Comparison of ENCODE assay signal across 22 cellular contexts in genomic region chr9:134670851-134671281, GRCh38. TPM values are rescaled to one million over a fixed set of nuclear protein-coding genes. Genes with fewer than 3 reads are reported as not detected.
A peak's percentile ranks its signal among the peaks of the same experiment; 100 is the strongest.
DNase-seq lines count a peak whose midpoint lies in the region; ATAC-seq, FAIRE-seq and TF ChIP-seq lines count a peak whose summit lies in the region.
"Had no signal": no experiment of that assay in that cellular context is flagged by ENCODE, and none has a peak within 500 bp of the region (broad histone marks: within the 10 kb centered on the region; RNA-seq: fewer than 3 reads in every experiment).

No MANE protein-coding gene starts in this region.

- DNase-seq in H9 (no peak), astrocyte of the spinal cord (ENCODE audit: low read depth, low spot score) (peak; percentile 28), mesothelial cell of epicardium (ENCODE audit: low spot score in 2 of 2, unreplicated experiment in 2 of 2) (no peak), smooth muscle cell (lab: John Stamatoyannopoulos, UW; ENCODE audit: unreplicated experiment) (no peak), RCC 7860 (ENCODE audit: low spot score) (no peak), NCI-H1092 treated with DMSO at 0.1 percent for 48 hours (lab: John Stamatoyannopoulos, UW) (no peak), OCI-M1 (lab: John Stamatoyannopoulos, UW) (no peak)
- DNase-seq: activated effector memory CD4-positive, alpha-beta T cell treated with anti-CD3 and anti-CD28 coated beads, Interleukin-2, amount 50 U/mL, for 16 hours; amniotic stem cell; CD4-positive, CD25-positive, alpha-beta regulatory T cell; central memory CD4-positive, alpha-beta T cell; DMS53; MV-4-11; NCI-H187 treated with DMSO at 0.1 percent for 48 hours; NCI-H226; stimulated activated CD4-positive, alpha-beta T cell treated with anti-CD3 and anti-CD28 coated beads, Interleukin-4, amount 100 ng/mL, for 24 hours had no signal

- WGBS in H9 (ENCODE audit: extremely low coverage, insufficient read length, low lambda C conversion rate), result no CpG with 5 or more reads among the region's 11 CpGs
- WGBS in smooth muscle cell (ENCODE audit: low lambda C conversion rate), result 59% methylated on average over 11 of the region's 11 CpGs

- H3K27me3 ChIP-seq in H9 (ENCODE audit: insufficient read depth, low read length) (no peaks in the 10 kb centered on the region), smooth muscle cell (ENCODE audit: low read depth) (no peaks in the 10 kb centered on the region)

- peaks cover 0 to 3% (median 0%) of the 10 kb centered on the region in 3 experiments; a peak in 1 of 7 replicates for H3K36me3 Mint-ChIP-seq in H9 (ENCODE audit: insufficient read depth in 1 of 3, low read depth in 3 of 3)
- peaks cover 38% of the 10 kb centered on the region for H3K36me3 Mint-ChIP-seq in mesothelial cell of epicardium
- H3K36me3 Mint-ChIP-seq: CD4-positive, CD25-positive, alpha-beta regulatory T cell had no signal

- no peak overlapping the region for H4K8ac ChIP-seq in H9 (replicated peaks; ENCODE audit: insufficient read length, low read depth, low read length)

- no peak for ATAC-seq in HG03342 (IDR thresholded peaks at IDR 0.05; ENCODE audit: unreplicated experiment)
- ATAC-seq: K562, Panc1 had no signal

- no peaks in the 10 kb centered on the region for H3K23me2 ChIP-seq in H9 (ENCODE audit: insufficient read length, low read depth, low read length, poor library complexity, severe bottlenecking)

- H2BK20ac ChIP-seq in H9 (ENCODE audit: low read depth, low read length, poor library complexity, severe bottlenecking), result no peak overlapping the region

- no peak overlapping the region for H3K4ac ChIP-seq in H9 (ENCODE audit: low read depth, low read length)

- H4K5ac ChIP-seq in H9 (ENCODE audit: insufficient read length, low read depth, low read length), result no peak overlapping the region

- H2BK15ac ChIP-seq in H9 (ENCODE audit: low read depth, low read length), result no peak overlapping the region

- peak overlapping the region; percentile 27; the same call in 1 of the 2 replicates for H3K14ac ChIP-seq in H9 (ENCODE audit: insufficient read depth, low read length)

- H2BK5ac ChIP-seq in H9 (ENCODE audit: insufficient read length, low read length), result no peak overlapping the region

- H3K27me3 Mint-ChIP-seq in H9 (ENCODE audit: low read depth), result no peaks in the 10 kb centered on the region; the same call in none of the 2 replicates
- H3K27me3 Mint-ChIP-seq in mesothelial cell of epicardium (ENCODE audit: low read depth), result no peaks in the 10 kb centered on the region

- H2AFZ ChIP-seq in H9 (ENCODE audit: low read length), result no peak overlapping the region
- no peak overlapping the region for H2AFZ ChIP-seq in smooth muscle cell (ENCODE audit: low read depth)
- H2AFZ ChIP-seq: parathyroid adenoma had no signal

- H3K36me3 ChIP-seq in smooth muscle cell (ENCODE audit: low read depth), result no peaks in the 10 kb centered on the region

- no peak overlapping the region for H2BK120ac ChIP-seq in H9 (ENCODE audit: low read depth, low read length, poor library complexity, severe bottlenecking)

- H3K9me3 Mint-ChIP-seq in H9 (peaks cover 5 to 10% of the 10 kb centered on the region in 2 experiments; a peak in 4 of 5 replicates), mesothelial cell of epicardium (peaks cover 26% of the 10 kb centered on the region)

- TF ChIP-seq CTCF in H9 (conservative IDR thresholded peaks at IDR 0.05), result no peak
- TF ChIP-seq CTCF in astrocyte of the spinal cord (IDR thresholded peaks at IDR 0.05; ENCODE audit: low read depth, low read length), result no peak
- TF ChIP-seq CTCF in mesothelial cell of epicardium (IDR thresholded peaks at IDR 0.05; ENCODE audit: unreplicated experiment), result no peak
- TF ChIP-seq CTCF in smooth muscle cell (IDR thresholded peaks at IDR 0.05; ENCODE audit: borderline replicate concordance, insufficient read depth, poor library complexity, severe bottlenecking), result no peak

- no peak overlapping the region for H2BK12ac ChIP-seq in H9 (ENCODE audit: insufficient read length, low read depth, low read length)

- H3K23ac ChIP-seq in H9 (ENCODE audit: insufficient read length, low read depth, low read length), result no peak overlapping the region

- H3K9me3 ChIP-seq in H9 (ENCODE audit: control insufficient read depth, low read depth, low read length) (no peaks in the 10 kb centered on the region), smooth muscle cell (replicated peaks; ENCODE audit: low read depth) (no peaks in the 10 kb centered on the region)

- H3K4me3 Mint-ChIP-seq in H9 (no peak overlapping the region), mesothelial cell of epicardium (no peak overlapping the region)
- H3K4me3 Mint-ChIP-seq: CD4-positive, CD25-positive, alpha-beta regulatory T cell had no signal

- FAIRE-seq in RCC 7860 (lab: Jason Lieb, UNC), result no peak
- FAIRE-seq: K562, TTC549 had no signal

- H3K4me1 ChIP-seq in H9 (ENCODE audit: insufficient read depth, low read length) (no peaks in the 10 kb centered on the region), smooth muscle cell (ENCODE audit: low read depth) (peaks cover 18% of the 10 kb centered on the region)

- no peak overlapping the region for H2AK5ac ChIP-seq in H9 (ENCODE audit: insufficient read length, low read length)

- H3K27ac Mint-ChIP-seq in H9 (no peak overlapping the region), mesothelial cell of epicardium (peak overlapping the region; percentile 92)
- H3K27ac Mint-ChIP-seq: CD4-positive, CD25-positive, alpha-beta regulatory T cell had no signal

- no peak overlapping the region for H3K18ac ChIP-seq in H9 (ENCODE audit: insufficient read length, low read depth, low read length)

- in situ Hi-C loops in astrocyte of the spinal cord (cut with HindIII; ENCODE audit: low sequenced_read_pairs), result no loop called here

- no peak overlapping the region for H3K4me2 ChIP-seq in H9 (ENCODE audit: insufficient read depth, insufficient read length, low read length)
- H3K4me2 ChIP-seq in smooth muscle cell, result peak overlapping the region; percentile 59

- H4K20me1 ChIP-seq in H9 (ENCODE audit: control insufficient read depth, insufficient read depth, insufficient read length) (no peaks in the 10 kb centered on the region), smooth muscle cell (ENCODE audit: low read depth) (peaks cover 100% of the 10 kb centered on the region)

- H3K4me1 Mint-ChIP-seq in H9, result peaks cover 0 to 6% of the 10 kb centered on the region in 2 experiments; a peak in 1 of 4 replicates
- H3K4me1 Mint-ChIP-seq in mesothelial cell of epicardium, result peaks cover 39% of the 10 kb centered on the region
- H3K4me1 Mint-ChIP-seq: CD4-positive, CD25-positive, alpha-beta regulatory T cell had no signal

- H3K79me1 ChIP-seq in H9 (ENCODE audit: insufficient read depth, low read depth, low read length, poor library complexity, severe bottlenecking), result no peaks in the 10 kb centered on the region

- no peak overlapping the region for H4K91ac ChIP-seq in H9 (ENCODE audit: insufficient read length, low read depth, low read length)

- H3K4me3 ChIP-seq in astrocyte of the spinal cord (ENCODE audit: low read depth, low read length) (no peak overlapping the region), smooth muscle cell (no peak overlapping the region)
- H3K4me3 ChIP-seq: K562, skin epidermis had no signal

- H3K79me2 ChIP-seq in H9 (ENCODE audit: insufficient read depth, low read length), result no peaks in the 10 kb centered on the region
- H3K79me2 ChIP-seq in smooth muscle cell (ENCODE audit: low read depth), result peaks cover 99% of the 10 kb centered on the region

- no peak overlapping the region for H3T11ph ChIP-seq in H9 (ENCODE audit: low read length)

- H3K27ac ChIP-seq in H9 (ENCODE audit: insufficient read length, low read depth, low read length) (no peak overlapping the region), smooth muscle cell (ENCODE audit: low read depth) (peak overlapping the region; percentile 79)
- H3K27ac ChIP-seq: parathyroid adenoma had no signal

- peaks cover 99% of the 10 kb centered on the region for H3F3A ChIP-seq in smooth muscle cell (ENCODE audit: low read depth)

- no peak overlapping the region for H3K9ac ChIP-seq in H9 (ENCODE audit: extremely low read depth, insufficient read length, low read length)
- H3K9ac ChIP-seq in smooth muscle cell (ENCODE audit: low read depth), result peak overlapping the region; percentile 47
- H3K9ac ChIP-seq: parathyroid adenoma had no signal

- no peak overlapping the region for H3K56ac ChIP-seq in H9 (ENCODE audit: insufficient read length, low read depth, low read length)

RNA-seq across cellular contexts. Expression of gene COL5A1, which starts 29.3 kb away (rescaled TPM):
- total RNA-seq in H9 (2021), result 8.6 and 9.5 TPM in 2 replicates
- 549 to 605 TPM (median 596 TPM) in 3 replicates for total RNA-seq in mesothelial cell of epicardium
- total RNA-seq in smooth muscle cell, result 1,084 and 1,167 TPM in 2 replicates
- 1,100 and 1,443 TPM in 2 replicates for polyA plus RNA-seq in smooth muscle cell

Comparison
In these comparisons a context has a peak if more than half of its experiments do, and no peak if none do; other contexts are left out.
1. RNA of gene COL5A1, which starts 29.3 kb away (total RNA-seq): 1,084 to 1,167 TPM in smooth muscle cell and 549 to 605 TPM in mesothelial cell of epicardium; 8.6 to 9.5 TPM in H9; every median in the first group is over 10 times any median in the second.